1 cellular context compared by ENCODE assay signal in genomic region chr5:71663570-71663969, GRCh38.
TF ChIP-seq lines count a peak whose summit lies in the region.

No MANE protein-coding gene starts in this region.

TF ChIP-seq in SK-N-SH, 30 proteins besides CTCF, POLR2A, EP300 and RAD21 (continued from another document):
- TF ChIP-seq, protein P1, sequence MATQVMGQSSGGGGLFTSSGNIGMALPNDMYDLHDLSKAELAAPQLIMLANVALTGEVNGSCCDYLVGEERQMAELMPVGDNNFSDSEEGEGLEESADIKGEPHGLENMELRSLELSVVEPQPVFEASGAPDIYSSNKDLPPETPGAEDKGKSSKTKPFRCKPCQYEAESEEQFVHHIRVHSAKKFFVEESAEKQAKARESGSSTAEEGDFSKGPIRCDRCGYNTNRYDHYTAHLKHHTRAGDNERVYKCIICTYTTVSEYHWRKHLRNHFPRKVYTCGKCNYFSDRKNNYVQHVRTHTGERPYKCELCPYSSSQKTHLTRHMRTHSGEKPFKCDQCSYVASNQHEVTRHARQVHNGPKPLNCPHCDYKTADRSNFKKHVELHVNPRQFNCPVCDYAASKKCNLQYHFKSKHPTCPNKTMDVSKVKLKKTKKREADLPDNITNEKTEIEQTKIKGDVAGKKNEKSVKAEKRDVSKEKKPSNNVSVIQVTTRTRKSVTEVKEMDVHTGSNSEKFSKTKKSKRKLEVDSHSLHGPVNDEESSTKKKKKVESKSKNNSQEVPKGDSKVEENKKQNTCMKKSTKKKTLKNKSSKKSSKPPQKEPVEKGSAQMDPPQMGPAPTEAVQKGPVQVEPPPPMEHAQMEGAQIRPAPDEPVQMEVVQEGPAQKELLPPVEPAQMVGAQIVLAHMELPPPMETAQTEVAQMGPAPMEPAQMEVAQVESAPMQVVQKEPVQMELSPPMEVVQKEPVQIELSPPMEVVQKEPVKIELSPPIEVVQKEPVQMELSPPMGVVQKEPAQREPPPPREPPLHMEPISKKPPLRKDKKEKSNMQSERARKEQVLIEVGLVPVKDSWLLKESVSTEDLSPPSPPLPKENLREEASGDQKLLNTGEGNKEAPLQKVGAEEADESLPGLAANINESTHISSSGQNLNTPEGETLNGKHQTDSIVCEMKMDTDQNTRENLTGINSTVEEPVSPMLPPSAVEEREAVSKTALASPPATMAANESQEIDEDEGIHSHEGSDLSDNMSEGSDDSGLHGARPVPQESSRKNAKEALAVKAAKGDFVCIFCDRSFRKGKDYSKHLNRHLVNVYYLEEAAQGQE (IDR thresholded peaks at IDR 0.05; ENCODE audit: low read depth, low read length): no peak
- TF ChIP-seq, protein P2, sequence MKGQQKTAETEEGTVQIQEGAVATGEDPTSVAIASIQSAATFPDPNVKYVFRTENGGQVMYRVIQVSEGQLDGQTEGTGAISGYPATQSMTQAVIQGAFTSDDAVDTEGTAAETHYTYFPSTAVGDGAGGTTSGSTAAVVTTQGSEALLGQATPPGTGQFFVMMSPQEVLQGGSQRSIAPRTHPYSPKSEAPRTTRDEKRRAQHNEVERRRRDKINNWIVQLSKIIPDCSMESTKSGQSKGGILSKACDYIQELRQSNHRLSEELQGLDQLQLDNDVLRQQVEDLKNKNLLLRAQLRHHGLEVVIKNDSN (IDR thresholded peaks at IDR 0.05; ENCODE audit: borderline replicate concordance, low read depth): no peak
- TF ChIP-seq YY1 (IDR thresholded peaks at IDR 0.05; ENCODE audit: low read depth) (no peak), FOXJ3 (CRISPR knock-in tag; IDR thresholded peaks at IDR 0.05) (no peak), ELF1 (IDR thresholded peaks at IDR 0.05) (no peak), SMC3 (IDR thresholded peaks at IDR 0.05; ENCODE audit: low read depth, low read length) (no peak)
